Comparison of ENCODE assay signal across 18 cellular contexts in genomic region chr3:52792961-52793695, GRCh38. TPM values are rescaled to one million over a fixed set of nuclear protein-coding genes. Genes with fewer than 3 reads are reported as not detected.
A peak's percentile ranks its signal among the peaks of the same experiment; 100 is the strongest.
DNase-seq lines count a peak whose midpoint lies in the region; ATAC-seq and TF ChIP-seq lines count a peak whose summit lies in the region.
"Had no signal": no experiment of that assay in that cellular context is flagged by ENCODE, and none has a peak within 500 bp of the region (broad histone marks: within the 10 kb centered on the region; RNA-seq: fewer than 3 reads in every experiment).

No MANE protein-coding gene starts in this region.

- no peaks in the 10 kb centered on the region for H3K4me1 ChIP-seq in BE2C
- peaks cover 26 to 85% (median 66%) of the 10 kb centered on the region in 4 donors for H3K4me1 ChIP-seq in liver (ENCODE audit: control insufficient read depth in 4 of 4, insufficient read depth in 4 of 4, low read length in 3 of 4)
- no peaks in the 10 kb centered on the region for H3K4me1 ChIP-seq in OCI-LY7 (ENCODE audit: insufficient read depth, low read length, poor library complexity, severe bottlenecking)
- H3K4me1 ChIP-seq: gastroesophageal sphincter, sigmoid colon had no signal

- 57% methylated on average over 18 of the region's 18 CpGs for WGBS in liver

- no peaks in the 10 kb centered on the region for H3K79me2 ChIP-seq in OCI-LY7 (ENCODE audit: insufficient read depth, low read depth, low read length)

- no peak for TF ChIP-seq CTCF in BE2C (IDR thresholded peaks at IDR 0.05; ENCODE audit: low read depth, low read length)
- no peak for TF ChIP-seq CTCF in liver (IDR thresholded peaks at IDR 0.05; ENCODE audit: low read depth, low read length, missing input control)
- TF ChIP-seq CTCF in OCI-LY7 (conservative IDR thresholded peaks at IDR 0.05; ENCODE audit: low read length) = no peak

- H3K9me3 ChIP-seq in BE2C (no peaks in the 10 kb centered on the region), liver (ENCODE audit: control insufficient read depth in 4 of 4, low read length in 3 of 4) (no peaks in the 10 kb centered on the region), OCI-LY7 (ENCODE audit: low read length) (no peaks in the 10 kb centered on the region)
- H3K9me3 ChIP-seq: gastroesophageal sphincter, sigmoid colon, thoracic aorta had no signal

- H3K36me3 ChIP-seq in BE2C = no peaks in the 10 kb centered on the region
- H3K36me3 ChIP-seq in liver (ENCODE audit: control insufficient read depth in 4 of 4, insufficient read depth in 3 of 4, low read depth in 1 of 4, low read length in 3 of 4) = peaks cover 7 to 45% (median 32%) of the 10 kb centered on the region in 4 donors
- no peaks in the 10 kb centered on the region for H3K36me3 ChIP-seq in OCI-LY7 (ENCODE audit: insufficient read depth, low read length)
- H3K36me3 ChIP-seq: gastroesophageal sphincter, sigmoid colon, thoracic aorta had no signal

- intact Hi-C loops in OCI-LY7 (cut with micrococcal nuclease; ENCODE audit: unreplicated experiment) = no loop called here

- CTCF ChIA-PET in OCI-LY7 (lab: Charles Lee; ENCODE audit: unreplicated experiment) = no interaction called here

- no peak for ATAC-seq in GM18868 (IDR thresholded peaks at IDR 0.05; ENCODE audit: unreplicated experiment)
- no peak for ATAC-seq in GM19397 (IDR thresholded peaks at IDR 0.05; ENCODE audit: unreplicated experiment)
- ATAC-seq: activated T-cell treated with anti-CD3 and anti-CD28 coated beads, Interleukin-2, amount 50 U/mL, for 72 hours; gastroesophageal sphincter had no signal

- no peak overlapping the region for H2AFZ ChIP-seq in OCI-LY7 (ENCODE audit: low read length)

- POLR2A ChIA-PET in OCI-LY7 (lab: Charles Lee) = interaction anchor here (0.7 to 1.1 kb wide), 3 partner anchors 22 to 122 kb away, joined by 3 to 4 read pairs (median 4); no protein-coding TSS in a partner anchor

- H3K9ac ChIP-seq in liver (ENCODE audit: low read depth in 1 of 2, low read length in 2 of 2) = no peak overlapping the region

- H3K27me3 ChIP-seq in BE2C (no peaks in the 10 kb centered on the region), liver (ENCODE audit: control insufficient read depth in 4 of 4, insufficient read depth in 4 of 4, low read length in 3 of 4) (no peaks in the 10 kb centered on the region)
- H3K27me3 ChIP-seq: gastroesophageal sphincter, sigmoid colon had no signal

- BruUV-seq in OCI-LY7 (replicated peaks; lab: Mats Ljungman, UMichigan) = no TSS peak

- no peak for TF ChIP-seq RAD21 in liver (IDR thresholded peaks at IDR 0.05)

- DNase-seq in BE2C (peak; percentile 45), GM03348 (ENCODE audit: low spot score) (peak; percentile 68), RPMI7951 (ENCODE audit: low read depth) (peak; percentile 47), OCI-LY7 (ENCODE audit: low spot score) (no peak)
- DNase-seq: activated CD4-positive, alpha-beta memory T cell treated with anti-CD3 and anti-CD28 coated beads, Interleukin-2, amount 10 ng/mL, durations not matched to agents 7 days and 5 days; activated naive CD8-positive, alpha-beta T cell treated with anti-CD3 and anti-CD28 coated beads, Interleukin-2, amount 10 ng/mL, durations not matched to agents 7 days and 5 days; activated T-cell treated with anti-CD3 and anti-CD28 coated beads, Interleukin-2, amount 50 U/mL, for 72 hours; CD4-positive, alpha-beta T cell; effector memory CD4-positive, alpha-beta T cell; HCEC 1CT; MV-4-11; sigmoid colon; stimulated activated CD4-positive, alpha-beta T cell treated with anti-CD3 and anti-CD28 coated beads, Interleukin-4, amount 100 ng/mL, for 24 hours had no signal

- H3K27ac ChIP-seq in liver (ENCODE audit: low read depth in 1 of 2, low read length in 2 of 2) (peak overlapping the region; percentile 77 to 97), OCI-LY7 (ENCODE audit: low read depth, low read length, poor library complexity, severe bottlenecking) (no peak overlapping the region)
- H3K27ac ChIP-seq: gastroesophageal sphincter, sigmoid colon, thoracic aorta had no signal

- H3K9me2 ChIP-seq in OCI-LY7 (ENCODE audit: insufficient read depth, low read length) = no peaks in the 10 kb centered on the region

- H4K20me1 ChIP-seq in OCI-LY7 (ENCODE audit: insufficient read depth, low read length) = no peaks in the 10 kb centered on the region

- no peak overlapping the region for H3K4me2 ChIP-seq in OCI-LY7 (ENCODE audit: low read length)

- H3K4me3 ChIP-seq in BE2C (ENCODE audit: low read depth, low read length) (no peak overlapping the region), liver (ENCODE audit: low read depth in 1 of 3, low read length in 3 of 3) (no peak overlapping the region), OCI-LY7 (ENCODE audit: low read depth, low read length, poor library complexity, severe bottlenecking) (no peak overlapping the region)
- H3K4me3 ChIP-seq: gastroesophageal sphincter, sigmoid colon, thoracic aorta had no signal

TF ChIP-seq in liver, 16 proteins besides CTCF, POLR2A, EP300 and RAD21:
- TF ChIP-seq HNF4A (conservative IDR thresholded peaks at IDR 0.05) (no peak), YY1 (IDR thresholded peaks at IDR 0.05) (peak; percentile 50)

RNA-seq across cellular contexts. Expression of gene ITIH3, which starts 1.5 kb away (rescaled TPM):
- polyA plus RNA-seq in BE2C (2012; ENCODE audit: insufficient read depth, insufficient read length, low read depth) = not detected
- not detected in 2 replicates for total RNA-seq in RPMI7951 (2014; rRNA removed; shearing (Covaris generic))
- total RNA-seq in liver (1,000 to 10,000 TPM in 1 of 2 donors, 100 to 1,000 TPM in 1; 507 to 1,075 TPM), OCI-LY7 (2022) (not detected in 2 replicates)
- polyA plus RNA-seq in liver = 1,000 to 10,000 TPM in 1 of 2 donors, 100 to 1,000 TPM in 1; 743 to 1,326 TPM
- not detected in 2 replicates for total RNA-seq in OCI-LY7 (2014; rRNA removed; shearing (Covaris generic))
- total RNA-seq: activated CD4-positive, alpha-beta memory T cell treated with anti-CD3 and anti-CD28 coated beads, Interleukin-2, amount 10 ng/mL, durations not matched to agents 7 days and 5 days; activated naive CD8-positive, alpha-beta T cell treated with anti-CD3 and anti-CD28 coated beads, Interleukin-2, amount 10 ng/mL, durations not matched to agents 7 days and 5 days; activated T-cell treated with anti-CD3 and anti-CD28 coated beads, Interleukin-2, amount 50 U/mL, for 72 hours; CD4-positive, alpha-beta T cell had no signal

RNA-seq across cellular contexts. Expression of gene ITIH1, which starts 15.7 kb away (rescaled TPM):
- not detected for polyA plus RNA-seq in BE2C (2012; ENCODE audit: insufficient read depth, insufficient read length, low read depth)
- not detected in 2 replicates for total RNA-seq in RPMI7951 (2014; rRNA removed; shearing (Covaris generic))
- total RNA-seq in liver = 1,000 to 10,000 TPM; 1,022 to 1,400 TPM
- polyA plus RNA-seq in liver = 1,000 to 10,000 TPM; 1,193 to 1,291 TPM
- not detected in 2 replicates for total RNA-seq in OCI-LY7 (2014; rRNA removed; shearing (Covaris generic))
- not detected in 2 replicates for total RNA-seq in OCI-LY7 (2022)
- total RNA-seq: activated CD4-positive, alpha-beta memory T cell treated with anti-CD3 and anti-CD28 coated beads, Interleukin-2, amount 10 ng/mL, durations not matched to agents 7 days and 5 days; activated naive CD8-positive, alpha-beta T cell treated with anti-CD3 and anti-CD28 coated beads, Interleukin-2, amount 10 ng/mL, durations not matched to agents 7 days and 5 days; activated T-cell treated with anti-CD3 and anti-CD28 coated beads, Interleukin-2, amount 50 U/mL, for 72 hours; CD4-positive, alpha-beta T cell; gastroesophageal sphincter; sigmoid colon; thoracic aorta had no signal

RNA-seq across cellular contexts. Expression of gene NEK4, which starts 22.4 kb away (rescaled TPM):
- 7.4 TPM for polyA plus RNA-seq in BE2C (2012; ENCODE audit: insufficient read depth, insufficient read length, low read depth)
- total RNA-seq in RPMI7951 (2014; rRNA removed; shearing (Covaris generic)) = 17.7 and 21.3 TPM in 2 replicates
- 10 to 100 TPM; 24.0 to 28.7 TPM for total RNA-seq in liver
- 1 to 10 TPM; 5.4 to 6.8 TPM for polyA plus RNA-seq in liver
- total RNA-seq in OCI-LY7 (2014; rRNA removed; shearing (Covaris generic)) = 27.6 and 38.6 TPM in 2 replicates
- 27.5 and 29.6 TPM in 2 replicates for total RNA-seq in OCI-LY7 (2022)

RNA-seq across cellular contexts. Expression of gene ITIH4, which starts 37.3 kb away (rescaled TPM):
- polyA plus RNA-seq in BE2C (2012; ENCODE audit: insufficient read depth, insufficient read length, low read depth) = 0.91 TPM
- total RNA-seq in RPMI7951 (2014; rRNA removed; shearing (Covaris generic)) = 0.48 and 0.68 TPM in 2 replicates
- total RNA-seq in liver (1,000 to 10,000 TPM in 1 of 2 donors, 100 to 1,000 TPM in 1; 447 to 2,000 TPM), OCI-LY7 (2022) (2.2 and 4.6 TPM in 2 replicates)
- 1,000 to 10,000 TPM; 2,821 to 3,354 TPM for polyA plus RNA-seq in liver
- 2.1 and 13.3 TPM in 2 replicates for total RNA-seq in OCI-LY7 (2014; rRNA removed; shearing (Covaris generic))

RNA-seq across cellular contexts. Expression of gene MUSTN1, which starts 41.7 kb away (rescaled TPM):
- polyA plus RNA-seq in BE2C (2012; ENCODE audit: insufficient read depth, insufficient read length, low read depth) = not detected
- total RNA-seq in RPMI7951 (2014; rRNA removed; shearing (Covaris generic)) = 1.1 and 1.3 TPM in 2 replicates
- total RNA-seq in liver = 10 to 100 TPM in 1 of 2 donors, under 1 TPM in 1; 0.25 to 12.1 TPM
- polyA plus RNA-seq in liver = 1 to 10 TPM; 1.8 to 6.1 TPM
- 0.28 and 2.7 TPM in 2 replicates for total RNA-seq in OCI-LY7 (2014; rRNA removed; shearing (Covaris generic))
- 1.7 and 2.8 TPM in 2 replicates for total RNA-seq in OCI-LY7 (2022)

Comparison
In these comparisons a context has a peak if more than half of its experiments do, and no peak if none do; other contexts are left out.
1. RNA of gene ITIH3, which starts 1.5 kb away (total RNA-seq): 507 to 1,075 TPM in liver; not detected in RPMI7951 and not detected in OCI-LY7; every median in the first group is over 100 times any median in the second.
2. RNA of gene ITIH1, which starts 15.7 kb away (total RNA-seq): 1,022 to 1,400 TPM in liver; not detected in RPMI7951 and not detected in OCI-LY7; every median in the first group is over 1,000 times any median in the second.